15 cellular contexts compared by ENCODE assay signal in the genomic region with DNA sequence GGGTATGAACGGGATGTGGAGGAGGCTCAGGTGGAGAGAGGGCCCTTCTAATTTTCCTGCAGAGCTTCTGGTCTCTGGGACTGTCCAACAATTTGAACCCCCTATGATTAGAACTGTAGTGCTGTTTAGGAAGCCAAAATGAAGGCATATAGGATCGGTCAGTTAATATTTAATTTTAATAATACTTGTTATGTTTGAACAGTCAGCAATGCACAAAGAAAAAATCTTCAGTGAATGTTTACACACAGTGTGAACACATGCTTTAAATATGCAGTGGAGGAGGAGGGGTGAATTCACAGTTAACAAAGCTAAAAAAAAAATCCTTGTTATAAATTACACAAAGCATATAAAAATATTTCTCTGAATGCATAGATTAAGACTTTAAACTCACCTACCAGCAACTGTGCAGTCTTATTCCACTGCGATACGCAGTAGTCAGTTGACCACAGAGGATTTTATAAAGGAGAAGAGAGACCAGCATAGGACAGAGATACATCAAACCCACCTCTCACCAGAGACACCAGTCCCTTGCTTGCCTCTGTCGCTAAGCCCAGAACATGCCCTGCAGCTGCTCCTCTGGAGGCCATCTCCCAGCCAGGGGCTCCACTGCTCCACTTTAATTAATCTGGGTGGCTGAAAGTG. TPM values are rescaled to one million over a fixed set of nuclear protein-coding genes. Genes with fewer than 3 reads are reported as not detected.
A peak's percentile ranks its signal among the peaks of the same experiment; 100 is the strongest.
DNase-seq lines count a peak whose midpoint lies in the region; TF ChIP-seq lines count a peak whose summit lies in the region.
"Had no signal": no experiment of that assay in that cellular context is flagged by ENCODE, and none has a peak within 500 bp of the region (broad histone marks: within the 10 kb centered on the region; RNA-seq: fewer than 3 reads in every experiment).

No MANE protein-coding gene starts in this region.

- H3K27me3 ChIP-seq in stomach = no peaks in the 10 kb centered on the region

- H3K9me3 ChIP-seq in HEK293 (ENCODE audit: control insufficient read depth, insufficient read depth, low read depth, low read length) (no peaks in the 10 kb centered on the region), stomach (no peaks in the 10 kb centered on the region)

- POLR2A ChIA-PET in HEK293 (lab: Yijun Ruan, JAX) = interaction anchor here (1.1 to 2.6 kb wide), 3 partner anchors 65 to 173 kb away, joined by 3 to 5 read pairs (median 3); a partner anchor contains a TSS

- TF ChIP-seq CTCF in HEK293 (tag by site-specific recombination; IDR thresholded peaks at IDR 0.05) = no peak
- no peak for TF ChIP-seq CTCF in astrocyte of the spinal cord (IDR thresholded peaks at IDR 0.05; ENCODE audit: low read depth, low read length)
- TF ChIP-seq CTCF in stomach (IDR thresholded peaks at IDR 0.05) = no peak

- H3K4me3 ChIP-seq in HEK293 (ENCODE audit: low read depth, low read length) = no peak overlapping the region
- H3K4me3 ChIP-seq in astrocyte of the spinal cord (ENCODE audit: low read depth, low read length) = no peak overlapping the region
- no peak overlapping the region for H3K4me3 ChIP-seq in stomach

- DNase-seq in astrocyte of the spinal cord (ENCODE audit: low read depth, low spot score) = peak; percentile 25
- DNase-seq in kidney tubule cell (ENCODE audit: low spot score) = peak; percentile 67
- DNase-seq in stomach = no peak
- DNase-seq in stimulated activated CD4-positive, alpha-beta T cell treated with anti-CD3 and anti-CD28 coated beads, Interleukin-12 subunit alpha, Interleukin-12 subunit beta, amount 100 ng/mL, for 4 hours = no peak
- DNase-seq in activated naive CD4-positive, alpha-beta T cell treated with Interleukin-2 at 50 U/mL for 16 hours = no peak
- DNase-seq in RPMI8226 = no peak
- DNase-seq in mucosa of gallbladder (ENCODE audit: low spot score) = no peak
- DNase-seq: activated CD8-positive, alpha-beta T cell treated with anti-CD3 and anti-CD28 coated beads for 36 hours; activated naive CD4-positive, alpha-beta T cell treated with anti-CD3 and anti-CD28 coated beads, Interleukin-2, amount 50 U/mL, for 16 hours; CD4-positive, alpha-beta memory T cell; dermis blood vessel endothelial cell; head of caudate nucleus; NCI-H146 had no signal

- intact Hi-C loops in stomach (cut with DNase I; ENCODE audit: low total_unique reads) = no loop called here

- WGBS in stomach, 5 donors = 29 to 54% (median 35%) methylated on average over 5 of the region's 5 CpGs

- H3K27ac ChIP-seq in HEK293 (ENCODE audit: extremely low read depth, low read depth, low read length) (no peak overlapping the region), stomach (peak overlapping the region; percentile 82 to 95 (median 87))

- no peak for TF ChIP-seq EP300 in stomach (IDR thresholded peaks at IDR 0.05)

- H3K36me3 ChIP-seq in HEK293 (ENCODE audit: control insufficient read depth in 2 of 2, insufficient read depth in 1 of 2, low read length in 2 of 2) (peaks cover 45 to 61% of the 10 kb centered on the region in 2 experiments), stomach (peaks cover 25 to 52% (median 45%) of the 10 kb centered on the region in 4 donors)

- CTCF ChIA-PET in HEK293 (lab: Yijun Ruan, JAX) = interaction anchor here (0.5 to 8.6 kb wide), 6 partner anchors 12 to 142 kb away, joined by 3 to 200 read pairs (median 6); no protein-coding TSS in a partner anchor

- in situ Hi-C loops in astrocyte of the spinal cord (cut with HindIII; ENCODE audit: low sequenced_read_pairs) = no loop called here

- peaks cover 4% of the 10 kb centered on the region; the same call in 1 of the 2 replicates for H3K4me1 ChIP-seq in HEK293 (ENCODE audit: control insufficient read depth, insufficient read depth, low read length)
- peaks cover 63 to 99% (median 81%) of the 10 kb centered on the region in 4 donors for H3K4me1 ChIP-seq in stomach

- TF ChIP-seq POLR2A in stomach (IDR thresholded peaks at IDR 0.05) = no peak

TF ChIP-seq in HEK293, 187 proteins besides CTCF, POLR2A, EP300 and RAD21:
- TF ChIP-seq GLIS1 (tag by site-specific recombination; IDR thresholded peaks at IDR 0.05) (peak; percentile 21; the same call in 1 of the 2 replicates), YY1 (tag by site-specific recombination; IDR thresholded peaks at IDR 0.05) (no peak)

RNA-seq across cellular contexts. Expression of a gene that starts 14.6 kb away (rescaled TPM):
- total RNA-seq in stomach (10 to 100 TPM in 4 of 5 donors, 1 to 10 TPM in 1; 7.5 to 36.6 (median 23.2) TPM), mucosa of gallbladder (40.6 TPM)
- 10 to 100 TPM in 2 of 3 donors, 1 to 10 TPM in 1; 8.3 to 18.8 (median 16.0) TPM for polyA plus RNA-seq in stomach

RNA-seq across cellular contexts. Expression of a gene that starts 26.2 kb away (rescaled TPM):
- total RNA-seq in stomach (100 to 1,000 TPM; 170 to 429 (median 221) TPM), mucosa of gallbladder (117 TPM)
- polyA plus RNA-seq in stomach = 1,000 to 10,000 TPM in 1 of 3 donors, 100 to 1,000 TPM in 1, 10 to 100 TPM in 1; 63.4 to 1,211 (median 106) TPM

RNA-seq across cellular contexts. Expression of a gene that starts 58.5 kb away (rescaled TPM):
- total RNA-seq in stomach (1,000 to 10,000 TPM in 1 of 5 donors, 100 to 1,000 TPM in 4; 139 to 1,043 (median 270) TPM), mucosa of gallbladder (367 TPM)
- polyA plus RNA-seq in stomach = 10 to 100 TPM; 13.6 to 46.4 (median 23.9) TPM
- total RNA-seq: activated CD8-positive, alpha-beta T cell treated with anti-CD3 and anti-CD28 coated beads for 36 hours; T-helper 2 cell treated with Interferon-gamma antibody and Interleukin-4, amounts not matched to agents 100 ng/mL and 5 ng/mL, for 36 hours had no signal
- polyA plus RNA-seq: CD4-positive, alpha-beta memory T cell had no signal

Comparison
In these comparisons a context has a peak if more than half of its experiments do, and no peak if none do; other contexts are left out.
1. DNase-seq: peak in astrocyte of the spinal cord (single experiment) and kidney tubule cell (single experiment); none in stomach (single experiment), stimulated activated CD4-positive, alpha-beta T cell treated with anti-CD3 and anti-CD28 coated beads, Interleukin-12 subunit alpha, Interleukin-12 subunit beta, amount 100 ng/mL, for 4 hours (single experiment), activated naive CD4-positive, alpha-beta T cell treated with Interleukin-2 at 50 U/mL for 16 hours (single experiment), RPMI8226 (single experiment) and mucosa of gallbladder (single experiment).